ENCODE assay signal across 22 cellular contexts in the genomic region with DNA sequence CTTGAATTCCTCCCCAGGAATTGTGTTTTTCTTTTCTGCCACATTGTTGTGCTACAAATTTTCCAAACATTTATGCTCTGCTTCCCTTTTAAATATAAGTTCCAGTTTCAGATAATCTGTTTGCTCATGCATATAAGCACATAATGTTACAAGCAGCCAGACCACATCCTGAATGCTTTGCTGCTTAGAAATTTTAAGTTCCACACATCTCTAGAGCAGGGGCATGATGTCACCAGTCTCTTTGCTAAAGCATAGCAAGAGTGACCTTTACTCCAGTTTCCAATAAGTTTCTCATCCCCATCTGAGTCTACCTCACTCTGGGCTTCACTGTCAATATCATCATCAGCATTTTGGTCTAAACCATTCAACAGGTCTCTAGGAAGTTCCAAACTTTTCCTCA.
"Had no signal": no experiment of that assay in that cellular context is flagged by ENCODE, and none has a peak within 500 bp of the region (broad histone marks: within the 10 kb centered on the region; RNA-seq: fewer than 3 reads in every experiment).

No MANE protein-coding gene starts in this region.

- ATAC-seq: foreskin keratinocyte; left ventricle myocardium superior; pancreas; psoas muscle; right cardiac atrium; SK-N-SH treated with all-trans-retinoic acid at 6 μM for 48 hours; stimulated activated effector memory CD8-positive, alpha-beta T cell treated with anti-CD3 and anti-CD28 coated beads, Interleukin-12 subunit alpha, Interleukin-12 subunit beta, amount 100 ng/mL, for 72 hours; stimulated activated naive CD8-positive, alpha-beta T cell treated with anti-CD3 and anti-CD28 coated beads, Interleukin-15, amount 100 ng/mL, for 72 hours had no signal

- H3K4me3 Mint-ChIP-seq: activated naive CD8-positive, alpha-beta T cell treated with anti-CD3 and anti-CD28 coated beads for 36 hours; activated T-helper 1 cell treated with anti-CD3 and anti-CD28 coated beads, Interleukin-12 subunit alpha, Interleukin-12 subunit beta, Interleukin-2, Interleukin-4 antibody, amounts not matched to agents 30 ng/mL and 10 ng/mL and 1 ng/mL, durations not matched to agents 14 hours and 24 hours and 36 hours; nephron; stimulated activated effector memory CD8-positive, alpha-beta T cell treated with anti-CD3 and anti-CD28 coated beads, Interleukin-12 subunit alpha, Interleukin-12 subunit beta, amount 100 ng/mL, for 72 hours; stimulated activated naive CD8-positive, alpha-beta T cell treated with anti-CD3 and anti-CD28 coated beads, Interleukin-15, amount 100 ng/mL, for 72 hours had no signal

- H3K27ac Mint-ChIP-seq: activated naive CD8-positive, alpha-beta T cell treated with anti-CD3 and anti-CD28 coated beads for 36 hours; activated T-helper 1 cell treated with anti-CD3 and anti-CD28 coated beads, Interleukin-12 subunit alpha, Interleukin-12 subunit beta, Interleukin-2, Interleukin-4 antibody, amounts not matched to agents 30 ng/mL and 10 ng/mL and 1 ng/mL, durations not matched to agents 14 hours and 24 hours and 36 hours; nephron; stimulated activated effector memory CD8-positive, alpha-beta T cell treated with anti-CD3 and anti-CD28 coated beads, Interleukin-12 subunit alpha, Interleukin-12 subunit beta, amount 100 ng/mL, for 72 hours; stimulated activated naive CD8-positive, alpha-beta T cell treated with anti-CD3 and anti-CD28 coated beads, Interleukin-15, amount 100 ng/mL, for 72 hours had no signal

- H3K36me3 ChIP-seq: breast epithelium, neutrophil, pancreas, tibial artery had no signal

- H3K4me1 Mint-ChIP-seq: activated naive CD8-positive, alpha-beta T cell treated with anti-CD3 and anti-CD28 coated beads for 36 hours; nephron; stimulated activated effector memory CD8-positive, alpha-beta T cell treated with anti-CD3 and anti-CD28 coated beads, Interleukin-12 subunit alpha, Interleukin-12 subunit beta, amount 100 ng/mL, for 72 hours had no signal

- H3K36me3 Mint-ChIP-seq: activated naive CD8-positive, alpha-beta T cell treated with anti-CD3 and anti-CD28 coated beads for 36 hours; stimulated activated effector memory CD8-positive, alpha-beta T cell treated with anti-CD3 and anti-CD28 coated beads, Interleukin-12 subunit alpha, Interleukin-12 subunit beta, amount 100 ng/mL, for 72 hours had no signal

- H3K27me3 ChIP-seq: foreskin keratinocyte, neutrophil, pancreas, tibial artery had no signal

- H3K4me3 ChIP-seq: breast epithelium, pancreas, psoas muscle, skin epidermis, tibial artery had no signal

- H3K27ac ChIP-seq: breast epithelium, foreskin keratinocyte, neutrophil, pancreas, psoas muscle, skin epidermis, tibial artery had no signal

- H3K9me3 ChIP-seq: neutrophil, pancreas, psoas muscle, tibial artery had no signal

- H3K4me1 ChIP-seq: breast epithelium, foreskin keratinocyte, pancreas, psoas muscle, tibial artery had no signal

- DNase-seq: activated CD4-positive, alpha-beta T cell treated with anti-CD3 and anti-CD28 coated beads, Interleukin-2, amount 50 U/mL, for 4 hours; activated naive CD8-positive, alpha-beta T cell treated with anti-CD3 and anti-CD28 coated beads for 36 hours; activated T-cell treated with anti-CD3 and anti-CD28 coated beads for 4 hours; cortex of kidney; foreskin keratinocyte; kidney glomerular epithelial cell; left ventricle myocardium superior; mammary epithelial cell; pancreas; psoas muscle; right cardiac atrium; stimulated activated CD4-positive, alpha-beta T cell treated with anti-CD3 and anti-CD28 coated beads, Interleukin-2, amount 100 ng/mL, for 24 hours; stimulated activated naive CD8-positive, alpha-beta T cell treated with anti-CD3 and anti-CD28 coated beads, Interleukin-15, amount 100 ng/mL, for 72 hours; tibial artery had no signal

- H3K9me3 Mint-ChIP-seq: activated T-helper 1 cell treated with anti-CD3 and anti-CD28 coated beads, Interleukin-12 subunit alpha, Interleukin-12 subunit beta, Interleukin-2, Interleukin-4 antibody, amounts not matched to agents 30 ng/mL and 10 ng/mL and 1 ng/mL, durations not matched to agents 14 hours and 24 hours and 36 hours had no signal

- FAIRE-seq: pancreas, TTC549 had no signal

- H3K27me3 Mint-ChIP-seq: activated naive CD8-positive, alpha-beta T cell treated with anti-CD3 and anti-CD28 coated beads for 36 hours; stimulated activated naive CD8-positive, alpha-beta T cell treated with anti-CD3 and anti-CD28 coated beads, Interleukin-15, amount 100 ng/mL, for 72 hours had no signal
